In genomic region chr5:132425009-132425937, GRCh38 we compare ENCODE assay signal across 7 cellular contexts. TPM values are rescaled to one million over a fixed set of nuclear protein-coding genes. Genes with fewer than 3 reads are reported as not detected.
A peak's percentile ranks its signal among the peaks of the same experiment; 100 is the strongest.
DNase-seq lines count a peak whose midpoint lies in the region; ATAC-seq and TF ChIP-seq lines count a peak whose summit lies in the region.

No MANE protein-coding gene starts in this region.

- H3K4me3 ChIP-seq in colonic mucosa (no peak overlapping the region), trophoblast cell (ENCODE audit: low read depth, low read length) (no peak overlapping the region), prostate gland (no peak overlapping the region)

- no peak for TF ChIP-seq POLR2A in prostate gland (IDR thresholded peaks at IDR 0.05)

- H3K4me2 ChIP-seq in trophoblast cell (ENCODE audit: low read length), result no peak overlapping the region

- peak overlapping the region; percentile 94 for H3K27ac ChIP-seq in colonic mucosa
- H3K27ac ChIP-seq in trophoblast cell (ENCODE audit: low read depth, low read length), result no peak overlapping the region
- no peak overlapping the region for H3K27ac ChIP-seq in prostate gland

- H3K4ac ChIP-seq in trophoblast cell (ENCODE audit: low read depth, low read length), result peak overlapping the region; percentile 25

- peak overlapping the region; percentile 16 for H2AK5ac ChIP-seq in trophoblast cell (ENCODE audit: low read length)

- H2BK12ac ChIP-seq in trophoblast cell (ENCODE audit: low read length), result peak overlapping the region; percentile 21

- H3K36me3 ChIP-seq in colonic mucosa (no peaks in the 10 kb centered on the region), trophoblast cell (ENCODE audit: control insufficient read depth in 1 of 2, insufficient read depth in 2 of 2, low read length in 2 of 2) (no peaks in the 10 kb centered on the region), prostate gland (no peaks in the 10 kb centered on the region)

- H4K12ac ChIP-seq in trophoblast cell (ENCODE audit: low read depth, low read length), result no peak overlapping the region

- H2BK120ac ChIP-seq in trophoblast cell (ENCODE audit: insufficient read depth, low read length, poor library complexity), result peak overlapping the region; percentile 2

- no peak for TF ChIP-seq CTCF in colonic mucosa (IDR thresholded peaks at IDR 0.05)
- TF ChIP-seq CTCF in prostate gland (IDR thresholded peaks at IDR 0.05), result no peak
- TF ChIP-seq CTCF in omental fat pad (IDR thresholded peaks at IDR 0.05), result no peak

- H3K79me1 ChIP-seq in trophoblast cell (ENCODE audit: low read length), result peaks cover 6% of the 10 kb centered on the region

- no peaks in the 10 kb centered on the region for H3K27me3 ChIP-seq in colonic mucosa
- no peaks in the 10 kb centered on the region for H3K27me3 ChIP-seq in trophoblast cell (ENCODE audit: insufficient read depth, low read length)
- H3K27me3 ChIP-seq in prostate gland (replicated peaks; ENCODE audit: insufficient read depth), result no peaks in the 10 kb centered on the region

- H3K9me3 ChIP-seq in colonic mucosa (no peaks in the 10 kb centered on the region), trophoblast cell (ENCODE audit: insufficient read depth, low read depth, low read length) (no peaks in the 10 kb centered on the region), prostate gland (no peaks in the 10 kb centered on the region)

- H3K18ac ChIP-seq in trophoblast cell (ENCODE audit: low read length), result no peak overlapping the region

- peak overlapping the region; percentile 5 for H2AFZ ChIP-seq in trophoblast cell (ENCODE audit: insufficient read depth, low read length, poor library complexity)

- ATAC-seq in GM19324 (IDR thresholded peaks at IDR 0.05; ENCODE audit: low FRiP score, unreplicated experiment), result peak; percentile 28
- ATAC-seq in HG03342 (IDR thresholded peaks at IDR 0.05; ENCODE audit: unreplicated experiment), result peak; percentile 49
- no peak for ATAC-seq in omental fat pad (ENCODE audit: low FRiP score)

- no peaks in the 10 kb centered on the region for H3K79me2 ChIP-seq in trophoblast cell (ENCODE audit: control insufficient read depth, insufficient read depth, low read length, poor library complexity)

- H3K4me1 ChIP-seq in colonic mucosa (peaks cover 73% of the 10 kb centered on the region), trophoblast cell (ENCODE audit: control insufficient read depth in 1 of 2, insufficient read depth in 2 of 2, low read length in 2 of 2) (peaks cover 26 to 40% of the 10 kb centered on the region in 2 experiments), prostate gland (replicated peaks) (peaks cover 34% of the 10 kb centered on the region)

- H4K91ac ChIP-seq in trophoblast cell (ENCODE audit: low read depth, low read length), result peak overlapping the region; percentile 10

- no peak overlapping the region for H2BK5ac ChIP-seq in trophoblast cell (ENCODE audit: low read depth, low read length, poor library complexity)

- H3K9ac ChIP-seq in colonic mucosa (ENCODE audit: low read depth in 2 of 2, low read length in 2 of 2), result peak overlapping the region; percentile 53 to 91
- H3K9ac ChIP-seq in trophoblast cell (ENCODE audit: low read length), result no peak overlapping the region

- no CpG with 5 or more reads among the region's 8 CpGs for WGBS in trophoblast cell (ENCODE audit: extremely low coverage, insufficient coverage, insufficient read length)
- WGBS in prostate gland, result 61% methylated on average over 8 of the region's 8 CpGs

- no peak overlapping the region for H3K14ac ChIP-seq in trophoblast cell (ENCODE audit: low read length)

- no peak overlapping the region for H3K23ac ChIP-seq in trophoblast cell (ENCODE audit: low read length)

- DNase-seq in activated CD4-positive, CD25-positive, alpha-beta regulatory T cell (lab: John Stamatoyannopoulos, UW), result peak; percentile 32 to 50 (median 44)
- DNase-seq in colonic mucosa (peak; percentile 31), trophoblast cell (peak; percentile 68 to 70), prostate gland (ENCODE audit: low spot score) (no peak), omental fat pad (ENCODE audit: low spot score) (no peak)

- no peak overlapping the region for H4K8ac ChIP-seq in trophoblast cell (ENCODE audit: low read depth, low read length)

- intact Hi-C loops in colonic mucosa (cut with DNase I), result no loop called here
- intact Hi-C loops in prostate gland (cut with DNase I), result no loop called here

RNA-seq across cellular contexts. Expression of gene SLC22A5, which starts 55.8 kb away (rescaled TPM):
- total RNA-seq in colonic mucosa (10 to 100 TPM; 26.0 to 38.6 TPM), prostate gland (10 to 100 TPM; 26.2 to 37.5 TPM), omental fat pad (10 to 100 TPM in 3 of 4 donors, 1 to 10 TPM in 1; 7.6 to 38.7 (median 28.6) TPM)
- 6.1 and 6.6 TPM in 2 replicates for polyA plus RNA-seq in trophoblast cell (2013)

Comparison
In these comparisons a context has a peak if more than half of its experiments do, and no peak if none do; other contexts are left out.
1. DNase-seq: peak in activated CD4-positive, CD25-positive, alpha-beta regulatory T cell (4 of 4), colonic mucosa (single experiment) and trophoblast cell (2 of 2); none in prostate gland (single experiment) and omental fat pad (single experiment).